Comparison of ENCODE assay signal across 1 cellular context in the genomic region with DNA sequence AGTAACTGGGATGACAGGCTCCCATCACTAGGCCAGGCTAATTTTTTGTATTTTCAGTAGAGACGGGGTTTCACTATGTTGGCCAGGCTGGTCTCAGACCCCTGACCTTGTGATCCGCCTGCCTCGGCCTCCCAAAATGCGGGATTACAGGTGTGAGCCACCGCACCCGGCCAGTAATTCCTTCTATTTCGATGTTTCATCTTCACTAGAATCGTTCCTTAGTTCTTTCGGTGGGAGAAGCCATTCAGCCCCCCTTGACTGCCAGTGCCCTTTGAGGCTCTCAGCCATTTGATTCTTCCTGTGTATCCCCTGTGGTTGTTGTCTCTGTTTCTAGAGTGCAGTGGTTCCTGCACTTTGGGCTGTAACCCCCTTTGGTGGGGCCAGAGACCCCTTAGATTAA.
TF ChIP-seq lines count a peak whose summit lies in the region.

No MANE protein-coding gene starts in this region.

TF ChIP-seq in GM12878, 131 proteins besides CTCF, POLR2A, EP300 and RAD21:
- TF ChIP-seq, protein P1, sequence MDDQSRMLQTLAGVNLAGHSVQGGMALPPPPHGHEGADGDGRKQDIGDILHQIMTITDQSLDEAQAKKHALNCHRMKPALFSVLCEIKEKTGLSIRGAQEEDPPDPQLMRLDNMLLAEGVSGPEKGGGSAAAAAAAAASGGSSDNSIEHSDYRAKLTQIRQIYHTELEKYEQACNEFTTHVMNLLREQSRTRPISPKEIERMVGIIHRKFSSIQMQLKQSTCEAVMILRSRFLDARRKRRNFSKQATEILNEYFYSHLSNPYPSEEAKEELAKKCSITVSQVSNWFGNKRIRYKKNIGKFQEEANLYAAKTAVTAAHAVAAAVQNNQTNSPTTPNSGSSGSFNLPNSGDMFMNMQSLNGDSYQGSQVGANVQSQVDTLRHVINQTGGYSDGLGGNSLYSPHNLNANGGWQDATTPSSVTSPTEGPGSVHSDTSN (IDR thresholded peaks at IDR 0.05; ENCODE audit: insufficient replicate concordance, low read depth, low read length) = no peak
- TF ChIP-seq SMC3 (IDR thresholded peaks at IDR 0.05; ENCODE audit: borderline replicate concordance, low read length) (no peak), SREBF1 (IDR thresholded peaks at IDR 0.05; ENCODE audit: low read length) (no peak), RBBP5 (conservative IDR thresholded peaks at IDR 0.05) (no peak)
- TF ChIP-seq, protein P2, sequence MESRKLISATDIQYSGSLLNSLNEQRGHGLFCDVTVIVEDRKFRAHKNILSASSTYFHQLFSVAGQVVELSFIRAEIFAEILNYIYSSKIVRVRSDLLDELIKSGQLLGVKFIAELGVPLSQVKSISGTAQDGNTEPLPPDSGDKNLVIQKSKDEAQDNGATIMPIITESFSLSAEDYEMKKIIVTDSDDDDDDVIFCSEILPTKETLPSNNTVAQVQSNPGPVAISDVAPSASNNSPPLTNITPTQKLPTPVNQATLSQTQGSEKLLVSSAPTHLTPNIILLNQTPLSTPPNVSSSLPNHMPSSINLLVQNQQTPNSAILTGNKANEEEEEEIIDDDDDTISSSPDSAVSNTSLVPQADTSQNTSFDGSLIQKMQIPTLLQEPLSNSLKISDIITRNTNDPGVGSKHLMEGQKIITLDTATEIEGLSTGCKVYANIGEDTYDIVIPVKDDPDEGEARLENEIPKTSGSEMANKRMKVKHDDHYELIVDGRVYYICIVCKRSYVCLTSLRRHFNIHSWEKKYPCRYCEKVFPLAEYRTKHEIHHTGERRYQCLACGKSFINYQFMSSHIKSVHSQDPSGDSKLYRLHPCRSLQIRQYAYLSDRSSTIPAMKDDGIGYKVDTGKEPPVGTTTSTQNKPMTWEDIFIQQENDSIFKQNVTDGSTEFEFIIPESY (IDR thresholded peaks at IDR 0.05) = no peak
- TF ChIP-seq, protein P3, sequence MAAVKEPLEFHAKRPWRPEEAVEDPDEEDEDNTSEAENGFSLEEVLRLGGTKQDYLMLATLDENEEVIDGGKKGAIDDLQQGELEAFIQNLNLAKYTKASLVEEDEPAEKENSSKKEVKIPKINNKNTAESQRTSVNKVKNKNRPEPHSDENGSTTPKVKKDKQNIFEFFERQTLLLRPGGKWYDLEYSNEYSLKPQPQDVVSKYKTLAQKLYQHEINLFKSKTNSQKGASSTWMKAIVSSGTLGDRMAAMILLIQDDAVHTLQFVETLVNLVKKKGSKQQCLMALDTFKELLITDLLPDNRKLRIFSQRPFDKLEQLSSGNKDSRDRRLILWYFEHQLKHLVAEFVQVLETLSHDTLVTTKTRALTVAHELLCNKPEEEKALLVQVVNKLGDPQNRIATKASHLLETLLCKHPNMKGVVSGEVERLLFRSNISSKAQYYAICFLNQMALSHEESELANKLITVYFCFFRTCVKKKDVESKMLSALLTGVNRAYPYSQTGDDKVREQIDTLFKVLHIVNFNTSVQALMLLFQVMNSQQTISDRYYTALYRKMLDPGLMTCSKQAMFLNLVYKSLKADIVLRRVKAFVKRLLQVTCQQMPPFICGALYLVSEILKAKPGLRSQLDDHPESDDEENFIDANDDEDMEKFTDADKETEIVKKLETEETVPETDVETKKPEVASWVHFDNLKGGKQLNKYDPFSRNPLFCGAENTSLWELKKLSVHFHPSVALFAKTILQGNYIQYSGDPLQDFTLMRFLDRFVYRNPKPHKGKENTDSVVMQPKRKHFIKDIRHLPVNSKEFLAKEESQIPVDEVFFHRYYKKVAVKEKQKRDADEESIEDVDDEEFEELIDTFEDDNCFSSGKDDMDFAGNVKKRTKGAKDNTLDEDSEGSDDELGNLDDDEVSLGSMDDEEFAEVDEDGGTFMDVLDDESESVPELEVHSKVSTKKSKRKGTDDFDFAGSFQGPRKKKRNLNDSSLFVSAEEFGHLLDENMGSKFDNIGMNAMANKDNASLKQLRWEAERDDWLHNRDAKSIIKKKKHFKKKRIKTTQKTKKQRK (IDR thresholded peaks at IDR 0.05; ENCODE audit: low read depth, low read length) = no peak
- TF ChIP-seq, protein P4, sequence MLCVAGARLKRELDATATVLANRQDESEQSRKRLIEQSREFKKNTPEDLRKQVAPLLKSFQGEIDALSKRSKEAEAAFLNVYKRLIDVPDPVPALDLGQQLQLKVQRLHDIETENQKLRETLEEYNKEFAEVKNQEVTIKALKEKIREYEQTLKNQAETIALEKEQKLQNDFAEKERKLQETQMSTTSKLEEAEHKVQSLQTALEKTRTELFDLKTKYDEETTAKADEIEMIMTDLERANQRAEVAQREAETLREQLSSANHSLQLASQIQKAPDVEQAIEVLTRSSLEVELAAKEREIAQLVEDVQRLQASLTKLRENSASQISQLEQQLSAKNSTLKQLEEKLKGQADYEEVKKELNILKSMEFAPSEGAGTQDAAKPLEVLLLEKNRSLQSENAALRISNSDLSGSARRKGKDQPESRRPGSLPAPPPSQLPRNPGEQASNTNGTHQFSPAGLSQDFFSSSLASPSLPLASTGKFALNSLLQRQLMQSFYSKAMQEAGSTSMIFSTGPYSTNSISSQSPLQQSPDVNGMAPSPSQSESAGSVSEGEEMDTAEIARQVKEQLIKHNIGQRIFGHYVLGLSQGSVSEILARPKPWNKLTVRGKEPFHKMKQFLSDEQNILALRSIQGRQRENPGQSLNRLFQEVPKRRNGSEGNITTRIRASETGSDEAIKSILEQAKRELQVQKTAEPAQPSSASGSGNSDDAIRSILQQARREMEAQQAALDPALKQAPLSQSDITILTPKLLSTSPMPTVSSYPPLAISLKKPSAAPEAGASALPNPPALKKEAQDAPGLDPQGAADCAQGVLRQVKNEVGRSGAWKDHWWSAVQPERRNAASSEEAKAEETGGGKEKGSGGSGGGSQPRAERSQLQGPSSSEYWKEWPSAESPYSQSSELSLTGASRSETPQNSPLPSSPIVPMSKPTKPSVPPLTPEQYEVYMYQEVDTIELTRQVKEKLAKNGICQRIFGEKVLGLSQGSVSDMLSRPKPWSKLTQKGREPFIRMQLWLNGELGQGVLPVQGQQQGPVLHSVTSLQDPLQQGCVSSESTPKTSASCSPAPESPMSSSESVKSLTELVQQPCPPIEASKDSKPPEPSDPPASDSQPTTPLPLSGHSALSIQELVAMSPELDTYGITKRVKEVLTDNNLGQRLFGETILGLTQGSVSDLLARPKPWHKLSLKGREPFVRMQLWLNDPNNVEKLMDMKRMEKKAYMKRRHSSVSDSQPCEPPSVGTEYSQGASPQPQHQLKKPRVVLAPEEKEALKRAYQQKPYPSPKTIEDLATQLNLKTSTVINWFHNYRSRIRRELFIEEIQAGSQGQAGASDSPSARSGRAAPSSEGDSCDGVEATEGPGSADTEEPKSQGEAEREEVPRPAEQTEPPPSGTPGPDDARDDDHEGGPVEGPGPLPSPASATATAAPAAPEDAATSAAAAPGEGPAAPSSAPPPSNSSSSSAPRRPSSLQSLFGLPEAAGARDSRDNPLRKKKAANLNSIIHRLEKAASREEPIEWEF (IDR thresholded peaks at IDR 0.05; ENCODE audit: insufficient replicate concordance, low read depth, low read length) = no peak
TF ChIP-seq in GM12878: peak in this region for 0.
